Comparison of ENCODE assay signal across 1 cellular context in genomic region chr12:65765436-65765813, GRCh38.
TF ChIP-seq lines count a peak whose summit lies in the region.

No MANE protein-coding gene starts in this region.

TF ChIP-seq in IMR-90, 13 proteins besides CTCF, POLR2A, EP300 and RAD21 (continued from another document):
- TF ChIP-seq ELK1 (IDR thresholded peaks at IDR 0.05; ENCODE audit: borderline replicate concordance, low read depth, low read length): no peak
- TF ChIP-seq MAZ (IDR thresholded peaks at IDR 0.05; ENCODE audit: borderline replicate concordance, low read depth, low read length): no peak
- TF ChIP-seq NFE2L2 (IDR thresholded peaks at IDR 0.05; ENCODE audit: low read depth, low read length): no peak
- no peak for TF ChIP-seq MAFK (IDR thresholded peaks at IDR 0.05; ENCODE audit: low read depth, low read length)
- TF ChIP-seq RFX5 (IDR thresholded peaks at IDR 0.05; ENCODE audit: low read depth, low read length): no peak
- TF ChIP-seq SMC3 (IDR thresholded peaks at IDR 0.05; ENCODE audit: low read depth, low read length): no peak
- no peak for TF ChIP-seq FOS (IDR thresholded peaks at IDR 0.05; ENCODE audit: low read depth, low read length)
- TF ChIP-seq BHLHE40 (IDR thresholded peaks at IDR 0.05; ENCODE audit: low read depth, low read length): no peak
TF ChIP-seq in IMR-90: peak in this region for 0.
